Comparison of ENCODE assay signal across 24 cellular contexts in genomic region chr2:241981076-241981700, GRCh38.
DNase-seq lines count a peak whose midpoint lies in the region; ATAC-seq, FAIRE-seq and TF ChIP-seq lines count a peak whose summit lies in the region.
"Had no signal": no experiment of that assay in that cellular context is flagged by ENCODE, and none has a peak within 500 bp of the region (broad histone marks: within the 10 kb centered on the region; RNA-seq: fewer than 3 reads in every experiment).

No MANE protein-coding gene starts in this region.

- H3K9me3 Mint-ChIP-seq in activated naive CD4-positive, alpha-beta T cell treated with anti-CD3 and anti-CD28 coated beads for 36 hours, result peaks cover 3% of the 10 kb centered on the region
- H3K9me3 Mint-ChIP-seq in effector memory CD8-positive, alpha-beta T cell, result no peaks in the 10 kb centered on the region
- peaks cover 0 to 3% (median 0%) of the 10 kb centered on the region in 9 donors for H3K9me3 Mint-ChIP-seq in naive thymus-derived CD8-positive, alpha-beta T cell
- no peaks in the 10 kb centered on the region for H3K9me3 Mint-ChIP-seq in activated CD4-positive, alpha-beta T cell treated with anti-CD3 and anti-CD28 coated beads, Interleukin-2, amount 10 ng/mL, durations not matched to agents 24 days and 14 days
- H3K9me3 Mint-ChIP-seq: CD8-positive, alpha-beta T cell; HFFc6 had no signal

- H3K4me3 ChIP-seq in lower lobe of right lung, result no peak overlapping the region

- CTCF ChIA-PET in activated naive CD4-positive, alpha-beta T cell treated with anti-CD3 and anti-CD28 coated beads for 36 hours (lab: Charles Lee), result no interaction called here

- H3K9me3 ChIP-seq in lower lobe of right lung, result no peaks in the 10 kb centered on the region
- H3K9me3 ChIP-seq: BE2C had no signal

- FAIRE-seq in urothelium cell line (lab: Jason Lieb, UNC), result no peak
- FAIRE-seq: A204.1, D721Med, H54, HepG2 had no signal

- H3K4me3 Mint-ChIP-seq in activated naive CD4-positive, alpha-beta T cell treated with anti-CD3 and anti-CD28 coated beads for 36 hours, result no peak overlapping the region
- no peak overlapping the region for H3K4me3 Mint-ChIP-seq in effector memory CD8-positive, alpha-beta T cell
- no peak overlapping the region for H3K4me3 Mint-ChIP-seq in naive thymus-derived CD8-positive, alpha-beta T cell
- H3K4me3 Mint-ChIP-seq in activated CD4-positive, alpha-beta T cell treated with anti-CD3 and anti-CD28 coated beads, Interleukin-2, amount 10 ng/mL, durations not matched to agents 24 days and 14 days, result no peak overlapping the region
- H3K4me3 Mint-ChIP-seq: CD8-positive, alpha-beta T cell; HFFc6 had no signal

- intact Hi-C loops in activated naive CD4-positive, alpha-beta T cell treated with anti-CD3 and anti-CD28 coated beads for 36 hours (cut with micrococcal nuclease), result no loop called here
- intact Hi-C loops in activated CD4-positive, alpha-beta T cell treated with anti-CD3 and anti-CD28 coated beads, Interleukin-2, amount 10 ng/mL, durations not matched to agents 24 days and 14 days (cut with micrococcal nuclease), result no loop called here
- intact Hi-C loops in lower lobe of right lung (cut with DNase I), result no loop called here

- no peaks in the 10 kb centered on the region for H3K27me3 ChIP-seq in lower lobe of right lung (ENCODE audit: low read depth)
- H3K27me3 ChIP-seq: BE2C had no signal

- POLR2A ChIA-PET in naive thymus-derived CD8-positive, alpha-beta T cell (lab: Charles Lee), result interaction anchor here (1.2 kb wide), 1 partner anchor 13 kb away, joined by 3 read pairs; no protein-coding TSS in a partner anchor

- H3K36me3 Mint-ChIP-seq in activated naive CD4-positive, alpha-beta T cell treated with anti-CD3 and anti-CD28 coated beads for 36 hours (ENCODE audit: low read depth), result peaks cover 12% of the 10 kb centered on the region
- H3K36me3 Mint-ChIP-seq in effector memory CD8-positive, alpha-beta T cell (ENCODE audit: insufficient read depth), result peaks cover 8% of the 10 kb centered on the region
- peaks cover 8 to 24% (median 21%) of the 10 kb centered on the region in 3 donors for H3K36me3 Mint-ChIP-seq in naive thymus-derived CD8-positive, alpha-beta T cell
- H3K36me3 Mint-ChIP-seq in activated CD4-positive, alpha-beta T cell treated with anti-CD3 and anti-CD28 coated beads, Interleukin-2, amount 10 ng/mL, durations not matched to agents 24 days and 14 days (ENCODE audit: low read depth), result no peaks in the 10 kb centered on the region

- no peaks in the 10 kb centered on the region for H3K36me3 ChIP-seq in lower lobe of right lung
- H3K36me3 ChIP-seq: BE2C had no signal

- no peaks in the 10 kb centered on the region for H3K27me3 Mint-ChIP-seq in activated naive CD4-positive, alpha-beta T cell treated with anti-CD3 and anti-CD28 coated beads for 36 hours (ENCODE audit: low read depth)
- no peaks in the 10 kb centered on the region for H3K27me3 Mint-ChIP-seq in effector memory CD8-positive, alpha-beta T cell
- no peaks in the 10 kb centered on the region for H3K27me3 Mint-ChIP-seq in naive thymus-derived CD8-positive, alpha-beta T cell
- H3K27me3 Mint-ChIP-seq in activated CD4-positive, alpha-beta T cell treated with anti-CD3 and anti-CD28 coated beads, Interleukin-2, amount 10 ng/mL, durations not matched to agents 24 days and 14 days, result peaks cover 3% of the 10 kb centered on the region

- H3K27ac ChIP-seq in lower lobe of right lung, result no peak overlapping the region
- H3K27ac ChIP-seq: RWPE1 had no signal

- no peak for ATAC-seq in effector memory CD8-positive, alpha-beta T cell (replicated peaks)
- no peak for ATAC-seq in naive thymus-derived CD8-positive, alpha-beta T cell
- ATAC-seq in lower lobe of right lung, result no peak
- ATAC-seq: CD8-positive, alpha-beta T cell; PC-3 had no signal

- no peak for TF ChIP-seq CTCF in lower lobe of right lung (IDR thresholded peaks at IDR 0.05)

- peaks cover 17% of the 10 kb centered on the region for H3K4me1 Mint-ChIP-seq in activated naive CD4-positive, alpha-beta T cell treated with anti-CD3 and anti-CD28 coated beads for 36 hours (ENCODE audit: low read depth)
- peaks cover 15 to 19% of the 10 kb centered on the region in 2 donors for H3K4me1 Mint-ChIP-seq in effector memory CD8-positive, alpha-beta T cell (ENCODE audit: low read depth in 2 of 2)
- H3K4me1 Mint-ChIP-seq in naive thymus-derived CD8-positive, alpha-beta T cell, result peaks cover 13 to 29% (median 19%) of the 10 kb centered on the region in 4 donors
- peaks cover 6% of the 10 kb centered on the region for H3K4me1 Mint-ChIP-seq in activated CD4-positive, alpha-beta T cell treated with anti-CD3 and anti-CD28 coated beads, Interleukin-2, amount 10 ng/mL, durations not matched to agents 24 days and 14 days

- H3K4me1 ChIP-seq in lower lobe of right lung, result no peaks in the 10 kb centered on the region
- H3K4me1 ChIP-seq: BE2C had no signal

- no peak overlapping the region for H3K27ac Mint-ChIP-seq in activated naive CD4-positive, alpha-beta T cell treated with anti-CD3 and anti-CD28 coated beads for 36 hours
- H3K27ac Mint-ChIP-seq in effector memory CD8-positive, alpha-beta T cell, result peak overlapping the region; percentile 17 to 90
- peak overlapping the region in 6 of 10 donors; percentile 15 to 66 (median 39) for H3K27ac Mint-ChIP-seq in naive thymus-derived CD8-positive, alpha-beta T cell
- no peak overlapping the region for H3K27ac Mint-ChIP-seq in activated CD4-positive, alpha-beta T cell treated with anti-CD3 and anti-CD28 coated beads, Interleukin-2, amount 10 ng/mL, durations not matched to agents 24 days and 14 days
- H3K27ac Mint-ChIP-seq: HFFc6 had no signal

- peak; percentile 7 for DNase-seq in activated naive CD4-positive, alpha-beta T cell treated with anti-CD3 and anti-CD28 coated beads, Interleukin-2, amount 50 U/mL, for 16 hours
- no peak for DNase-seq in activated naive CD4-positive, alpha-beta T cell treated with anti-CD3 and anti-CD28 coated beads for 36 hours
- DNase-seq in effector memory CD8-positive, alpha-beta T cell, result no peak
- no peak for DNase-seq in naive thymus-derived CD8-positive, alpha-beta T cell
- DNase-seq in urothelium cell line (ENCODE audit: low spot score) (peak; percentile 25), lower lobe of right lung (no peak), amniotic stem cell (lab: John Stamatoyannopoulos, UW) (no peak)
- DNase-seq in activated CD4-positive, alpha-beta T cell treated with anti-CD3 and anti-CD28 coated beads, Interleukin-2, amount 10 ng/mL, durations not matched to agents 24 days and 14 days, result no peak
- DNase-seq: BE2C; CD8-positive, alpha-beta T cell; HFFc6; KG1; MV-4-11; NCI-H1417; NCI-H1930; NCI-H345; NCI-H524 treated with DMSO at 0.1 percent for 48 hours; PC-3; SIG-M5 had no signal

Comparison
In these comparisons a context has a peak if more than half of its experiments do, and no peak if none do; other contexts are left out.
1. DNase-seq: peak in activated naive CD4-positive, alpha-beta T cell treated with anti-CD3 and anti-CD28 coated beads, Interleukin-2, amount 50 U/mL, for 16 hours (single experiment) and urothelium cell line (single experiment); none in activated naive CD4-positive, alpha-beta T cell treated with anti-CD3 and anti-CD28 coated beads for 36 hours (single experiment), effector memory CD8-positive, alpha-beta T cell (0 of 3), naive thymus-derived CD8-positive, alpha-beta T cell (0 of 10), activated CD4-positive, alpha-beta T cell treated with anti-CD3 and anti-CD28 coated beads, Interleukin-2, amount 10 ng/mL, durations not matched to agents 24 days and 14 days (single experiment), lower lobe of right lung (single experiment) and amniotic stem cell (single experiment).
2. H3K27ac Mint-ChIP-seq: peak in effector memory CD8-positive, alpha-beta T cell (2 of 2) and naive thymus-derived CD8-positive, alpha-beta T cell (6 of 10); none in activated naive CD4-positive, alpha-beta T cell treated with anti-CD3 and anti-CD28 coated beads for 36 hours (single experiment) and activated CD4-positive, alpha-beta T cell treated with anti-CD3 and anti-CD28 coated beads, Interleukin-2, amount 10 ng/mL, durations not matched to agents 24 days and 14 days (single experiment).